14 cellular contexts compared by ENCODE assay signal in the genomic region with DNA sequence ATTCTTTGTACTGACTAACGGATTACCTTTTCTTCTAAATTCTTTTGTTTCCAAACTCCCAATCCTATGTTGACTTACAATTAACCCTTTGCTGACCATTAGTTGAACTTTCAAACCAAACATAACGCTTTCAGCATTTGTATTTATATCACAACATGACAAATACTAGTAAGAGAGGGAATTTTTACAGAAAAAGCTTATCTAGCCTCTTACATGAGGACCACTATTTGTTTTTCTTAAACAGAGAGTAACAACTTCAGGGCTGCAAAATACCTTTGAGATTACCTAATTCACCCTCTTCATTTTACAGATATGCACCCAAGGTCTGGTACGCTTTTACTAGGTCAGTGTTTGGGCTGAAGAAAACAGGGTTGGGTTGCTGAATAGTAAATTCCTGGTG. TPM values are rescaled to one million over a fixed set of nuclear protein-coding genes. Genes with fewer than 3 reads are reported as not detected.
DNase-seq lines count a peak whose midpoint lies in the region; ATAC-seq and TF ChIP-seq lines count a peak whose summit lies in the region.
"Had no signal": no experiment of that assay in that cellular context is flagged by ENCODE, and none has a peak within 500 bp of the region (broad histone marks: within the 10 kb centered on the region; RNA-seq: fewer than 3 reads in every experiment).

No MANE protein-coding gene starts in this region.

- peak overlapping the region; percentile 59 for H3K4me3 ChIP-seq in HUES48 (ENCODE audit: low read depth, low read length)
- peak overlapping the region in 2 of 3 donors; percentile 12 to 17 for H3K4me3 ChIP-seq in right lobe of liver
- peak overlapping the region; percentile 25 for H3K4me3 ChIP-seq in smooth muscle cell

- H3K9me3 ChIP-seq in HUES48 (ENCODE audit: control insufficient read depth, insufficient read depth, low read length) (no peaks in the 10 kb centered on the region), right lobe of liver (no peaks in the 10 kb centered on the region), smooth muscle cell (replicated peaks; ENCODE audit: low read depth) (no peaks in the 10 kb centered on the region)

- H3K4me3 Mint-ChIP-seq in brain = peak overlapping the region in 4 of 5 experiments; percentile 37 to 81 (median 76)
- H3K4me3 Mint-ChIP-seq: activated T-cell treated with anti-CD3 and anti-CD28 coated beads, Interleukin-2, amount 50 U/mL, for 24 hours; naive thymus-derived CD4-positive, alpha-beta T cell had no signal

- no peak for TF ChIP-seq POLR2A in right lobe of liver (IDR thresholded peaks at IDR 0.05)

- H3K4me1 Mint-ChIP-seq in brain = peaks cover 21% of the 10 kb centered on the region

- peak overlapping the region; percentile 65 for H3K27ac ChIP-seq in HUES48 (ENCODE audit: low read depth, low read length)
- peak overlapping the region; percentile 55 to 78 (median 71) for H3K27ac ChIP-seq in right lobe of liver
- peak overlapping the region; percentile 92 for H3K27ac ChIP-seq in smooth muscle cell (ENCODE audit: low read depth)

- no peak for TF ChIP-seq CTCF in brain (conservative IDR thresholded peaks at IDR 0.05)
- no peak for TF ChIP-seq CTCF in right lobe of liver (IDR thresholded peaks at IDR 0.05)
- TF ChIP-seq CTCF in smooth muscle cell (IDR thresholded peaks at IDR 0.05; ENCODE audit: borderline replicate concordance, insufficient read depth, poor library complexity, severe bottlenecking) = no peak

- H3K79me2 ChIP-seq in smooth muscle cell (ENCODE audit: low read depth) = no peaks in the 10 kb centered on the region

- H3K4me1 ChIP-seq in HUES48 (ENCODE audit: control insufficient read depth, insufficient read depth, low read length) = peaks cover 13% of the 10 kb centered on the region
- peaks cover 0 to 48% (median 19%) of the 10 kb centered on the region in 4 donors for H3K4me1 ChIP-seq in right lobe of liver
- H3K4me1 ChIP-seq in smooth muscle cell (ENCODE audit: low read depth) = peaks cover 22% of the 10 kb centered on the region

- H3K36me3 Mint-ChIP-seq in brain = no peaks in the 10 kb centered on the region
- H3K36me3 Mint-ChIP-seq: activated naive CD4-positive, alpha-beta T cell treated with anti-CD3 and anti-CD28 coated beads, Interleukin-2, amount 50 U/mL, for 72 hours; naive thymus-derived CD4-positive, alpha-beta T cell had no signal

- H3K4me2 ChIP-seq in smooth muscle cell = peak overlapping the region; percentile 71

- peak overlapping the region in 3 of 5 experiments; percentile 72 to 87 (median 84) for H3K27ac Mint-ChIP-seq in brain
- H3K27ac Mint-ChIP-seq: activated naive CD4-positive, alpha-beta T cell treated with anti-CD3 and anti-CD28 coated beads, Interleukin-2, amount 50 U/mL, for 72 hours; activated T-cell treated with anti-CD3 and anti-CD28 coated beads, Interleukin-2, amount 50 U/mL, for 24 hours; naive thymus-derived CD4-positive, alpha-beta T cell had no signal

- H4K20me1 ChIP-seq in smooth muscle cell (ENCODE audit: low read depth) = no peaks in the 10 kb centered on the region

- ATAC-seq in right lobe of liver (peak in 2 of 4 donors; percentile 6 to 31), GM19463 (IDR thresholded peaks at IDR 0.05; ENCODE audit: unreplicated experiment) (no peak)
- no peak for ATAC-seq in stimulated activated naive CD8-positive, alpha-beta T cell treated with anti-CD3 and anti-CD28 coated beads, Interleukin-15, Interleukin-2, amounts not matched to agents 100 U/mL and 50 U/mL, for 24 hours
- ATAC-seq: activated naive CD4-positive, alpha-beta T cell treated with anti-CD3 and anti-CD28 coated beads, Interleukin-2, amount 50 U/mL, for 72 hours; naive thymus-derived CD4-positive, alpha-beta T cell had no signal

- no peaks in the 10 kb centered on the region for H3K27me3 ChIP-seq in HUES48 (ENCODE audit: control insufficient read depth, insufficient read depth, low read length)
- H3K27me3 ChIP-seq in right lobe of liver = no peaks in the 10 kb centered on the region
- H3K27me3 ChIP-seq in smooth muscle cell (ENCODE audit: low read depth) = no peaks in the 10 kb centered on the region

- no peak overlapping the region for H2AFZ ChIP-seq in smooth muscle cell (ENCODE audit: low read depth)

- peaks cover 16% of the 10 kb centered on the region for H3F3A ChIP-seq in smooth muscle cell (ENCODE audit: low read depth)

- intact Hi-C loops in right lobe of liver (cut with DNase I) = no loop called here

- DNase-seq in right lobe of liver (no peak), smooth muscle cell (lab: John Stamatoyannopoulos, UW; ENCODE audit: unreplicated experiment) (no peak), amygdala (lab: John Stamatoyannopoulos, UW) (no peak), DMS53 treated with DMSO at 0.1 percent for 48 hours (lab: John Stamatoyannopoulos, UW; ENCODE audit: unreplicated experiment) (no peak)
- no peak for DNase-seq in stimulated activated naive CD8-positive, alpha-beta T cell treated with anti-CD3 and anti-CD28 coated beads, Interleukin-15, Interleukin-2, amounts not matched to agents 100 U/mL and 50 U/mL, for 24 hours
- DNase-seq: activated CD4-positive, alpha-beta T cell treated with anti-CD3 and anti-CD28 coated beads for 48 hours; activated T-cell treated with anti-CD3 and anti-CD28 coated beads, Interleukin-2, amount 50 U/mL, for 24 hours; naive thymus-derived CD4-positive, alpha-beta T cell; NCI-H1436; T-helper 9 cell had no signal

- H3K36me3 ChIP-seq in HUES48 (ENCODE audit: control insufficient read depth, insufficient read depth, low read length) (no peaks in the 10 kb centered on the region), right lobe of liver (no peaks in the 10 kb centered on the region), smooth muscle cell (ENCODE audit: low read depth) (no peaks in the 10 kb centered on the region)

- no peaks in the 10 kb centered on the region for H3K9me3 Mint-ChIP-seq in brain
- H3K9me3 Mint-ChIP-seq: activated naive CD4-positive, alpha-beta T cell treated with anti-CD3 and anti-CD28 coated beads, Interleukin-2, amount 50 U/mL, for 72 hours; activated T-cell treated with anti-CD3 and anti-CD28 coated beads, Interleukin-2, amount 50 U/mL, for 24 hours; naive thymus-derived CD4-positive, alpha-beta T cell had no signal

- no peak overlapping the region for H3K9ac ChIP-seq in HUES48 (ENCODE audit: low read depth, low read length)
- H3K9ac ChIP-seq in smooth muscle cell (ENCODE audit: low read depth) = peak overlapping the region; percentile 22

- peaks cover 3% of the 10 kb centered on the region for H3K27me3 Mint-ChIP-seq in brain

- 28% methylated on average over 3 of the region's 3 CpGs for WGBS in right lobe of liver (ENCODE audit: insufficient coverage, low coverage, low lambda C conversion rate, missing lambda C conversion rate)
- WGBS in smooth muscle cell (ENCODE audit: low lambda C conversion rate) = 12% methylated on average over 3 of the region's 3 CpGs

RNA-seq across cellular contexts. Expression of gene CXADR, which starts 45.0 kb away (rescaled TPM):
- 17.3 TPM for polyA plus RNA-seq in brain (ENCODE audit: insufficient read depth, low read depth, low replicate concordance)
- total RNA-seq in right lobe of liver = 10 to 100 TPM; 22.9 to 48.4 (median 30.5) TPM
- 42.0 and 55.2 TPM in 2 replicates for total RNA-seq in smooth muscle cell
- polyA plus RNA-seq in smooth muscle cell = 19.5 and 26.2 TPM in 2 replicates
